14 cellular contexts compared by ENCODE assay signal in genomic region chr20:49633023-49633422, GRCh38.
DNase-seq lines count a peak whose midpoint lies in the region; ATAC-seq, FAIRE-seq and TF ChIP-seq lines count a peak whose summit lies in the region.
"Had no signal": no experiment of that assay in that cellular context is flagged by ENCODE, and none has a peak within 500 bp of the region (broad histone marks: within the 10 kb centered on the region; RNA-seq: fewer than 3 reads in every experiment).

No MANE protein-coding gene starts in this region.

- H3K27ac ChIP-seq in Karpas-422 (ENCODE audit: low read length) = no peak overlapping the region
- no peak overlapping the region for H3K27ac ChIP-seq in K562 (ENCODE audit: extremely low read depth, low read depth, low read length)
- no peak overlapping the region for H3K27ac ChIP-seq in neural progenitor cell
- H3K27ac ChIP-seq in thyroid gland = no peak overlapping the region
- H3K27ac ChIP-seq: GM23248 had no signal

- H2AFZ ChIP-seq in Karpas-422 (ENCODE audit: low read length) (no peak overlapping the region), K562 (ENCODE audit: low read depth, low read length) (no peak overlapping the region), neural progenitor cell (replicated peaks) (no peak overlapping the region)
- H2AFZ ChIP-seq: GM23248 had no signal

- H3F3A ChIP-seq in neural progenitor cell (ENCODE audit: low read depth) = peaks cover 19% of the 10 kb centered on the region

- peaks cover 8% of the 10 kb centered on the region for H3K4me1 Mint-ChIP-seq in Caco-2 (ENCODE audit: low read depth, unreplicated experiment)
- H3K4me1 Mint-ChIP-seq in neural progenitor cell = peaks cover 40% of the 10 kb centered on the region

- CTCF ChIA-PET in Caco-2 (lab: Charles Lee) = no interaction called here
- CTCF ChIA-PET in K562 (lab: Yijun Ruan, JAX; ENCODE audit: low intra/inter-chr PET ratio) = no interaction called here

- H3K36me3 ChIP-seq in Caco-2 (ENCODE audit: control insufficient read depth, insufficient read depth, low read length) (peaks cover 1% of the 10 kb centered on the region; the same call in 1 of the 2 replicates), Karpas-422 (ENCODE audit: insufficient read depth, low read length) (no peaks in the 10 kb centered on the region), K562 (ENCODE audit: control insufficient read depth, insufficient read depth, low read length) (peaks cover 51% of the 10 kb centered on the region), neural progenitor cell (no peaks in the 10 kb centered on the region), thyroid gland (peaks cover 15 to 24% of the 10 kb centered on the region in 2 donors)

- TSS peak; percentile 28 for BruUV-seq in Caco-2 (replicated peaks; lab: Mats Ljungman, UMichigan)
- no TSS peak for BruUV-seq in K562 (replicated peaks; lab: Mats Ljungman, UMichigan)

- FAIRE-seq in K562 (lab: Jason Lieb, UNC) = no peak
- FAIRE-seq: A549 had no signal

- TF ChIP-seq POLR2A in K562 (conservative IDR thresholded peaks at IDR 0.05) (no peak), thyroid gland (IDR thresholded peaks at IDR 0.05) (no peak)

- intact Hi-C loops in Caco-2 (cut with micrococcal nuclease; ENCODE audit: unreplicated experiment) (no loop called here), K562 (cut with micrococcal nuclease) (no loop called here), thyroid gland (cut with DNase I) (no loop called here)

- DNase-seq in Caco-2 = no peak
- no peak for DNase-seq in Karpas-422
- DNase-seq in K562 (ENCODE audit: extremely low read depth in 1 of 4, low spot score in 3 of 4) = no peak
- no peak for DNase-seq in neural progenitor cell (ENCODE audit: low spot score)
- DNase-seq in COLO668 (lab: John Stamatoyannopoulos, UW; ENCODE audit: unreplicated experiment) = no peak
- DNase-seq in NCI-H1694 treated with DMSO at 0.1 percent for 48 hours (lab: John Stamatoyannopoulos, UW) = no peak
- DNase-seq in NCI-H510A (lab: John Stamatoyannopoulos, UW) = no peak
- no peak for DNase-seq in thyroid gland
- DNase-seq: CD4-positive, CD25-positive, alpha-beta regulatory T cell; GDM1; GM23248; IMR-90; KG1 had no signal

- TF ChIP-seq CTCF in Caco-2 (IDR thresholded peaks at IDR 0.05; ENCODE audit: insufficient read depth in 1 of 2, low read depth in 1 of 2, low read length in 1 of 2, severe bottlenecking in 1 of 2, unreplicated experiment in 1 of 2) (no peak), K562 (IDR thresholded peaks at IDR 0.05 in 2 of 3, conservative IDR thresholded peaks at IDR 0.05 in 1 of 3; ENCODE audit: insufficient read depth in 2 of 3, low read depth in 1 of 3, low read length in 3 of 3) (no peak), neural progenitor cell (IDR thresholded peaks at IDR 0.05) (no peak), thyroid gland (IDR thresholded peaks at IDR 0.05) (no peak)

- no peak for TF ChIP-seq RAD21 in K562 (CRISPR knock-in tag; conservative IDR thresholded peaks at IDR 0.05 in 1 of 2, IDR thresholded peaks at IDR 0.05 in 1 of 2)

- no peaks in the 10 kb centered on the region for H3K9me2 ChIP-seq in Karpas-422 (replicated peaks; ENCODE audit: insufficient read depth, low read length)

- in situ Hi-C loops in K562 (cut with MboI) = no loop called here

- no peak overlapping the region for H3K4me3 ChIP-seq in Caco-2 (ENCODE audit: low read depth, low read length)
- no peak overlapping the region for H3K4me3 ChIP-seq in Karpas-422 (ENCODE audit: low read length)
- H3K4me3 ChIP-seq in K562 = no peak overlapping the region
- H3K4me3 ChIP-seq in neural progenitor cell = no peak overlapping the region
- H3K4me3 ChIP-seq in thyroid gland (replicated peaks in 1 of 3) = no peak overlapping the region
- H3K4me3 ChIP-seq: A549, GM23248 had no signal

- 81% methylated on average over 5 of the region's 5 CpGs for WGBS in K562 (ENCODE audit: insufficient coverage, low coverage, missing lambda C conversion rate)
- WGBS in thyroid gland, 2 donors = 89 to 94% methylated on average over 5 of the region's 5 CpGs

- H3K4me1 ChIP-seq in Caco-2 (no peaks in the 10 kb centered on the region), Karpas-422 (ENCODE audit: low read length) (peaks cover 56% of the 10 kb centered on the region), K562 (replicated peaks in 1 of 2; ENCODE audit: control insufficient read depth in 2 of 2, insufficient read depth in 2 of 2, low read length in 2 of 2) (peaks cover 0 to 3% of the 10 kb centered on the region in 2 experiments; a peak in 1 of 5 replicates), neural progenitor cell (peaks cover 31% of the 10 kb centered on the region), thyroid gland (peaks cover 0 to 14% of the 10 kb centered on the region in 2 donors)

- no peak overlapping the region for H3K27ac Mint-ChIP-seq in Caco-2 (ENCODE audit: unreplicated experiment)
- peak overlapping the region; percentile 40 for H3K27ac Mint-ChIP-seq in neural progenitor cell

- H3K4me3 Mint-ChIP-seq in Caco-2 (ENCODE audit: unreplicated experiment) (no peak overlapping the region), neural progenitor cell (no peak overlapping the region)
- H3K4me3 Mint-ChIP-seq: CD4-positive, CD25-positive, alpha-beta regulatory T cell had no signal

- H3K4me2 ChIP-seq in Karpas-422 (ENCODE audit: low read depth, low read length, poor library complexity, severe bottlenecking) (peak overlapping the region; percentile 8), K562 (ENCODE audit: insufficient read depth, low read length) (no peak overlapping the region), neural progenitor cell (no peak overlapping the region)
- H3K4me2 ChIP-seq: A549 had no signal

- H3K36me3 Mint-ChIP-seq in Caco-2 (ENCODE audit: insufficient read depth, unreplicated experiment) = peaks cover 83% of the 10 kb centered on the region
- H3K36me3 Mint-ChIP-seq in neural progenitor cell = peaks cover 24% of the 10 kb centered on the region

- H3K9me1 ChIP-seq in K562 (ENCODE audit: control insufficient read depth, insufficient read depth, low read length) = no peaks in the 10 kb centered on the region

- no peaks in the 10 kb centered on the region for H3K27me3 Mint-ChIP-seq in Caco-2 (ENCODE audit: insufficient read depth, unreplicated experiment)
- peaks cover 9% of the 10 kb centered on the region for H3K27me3 Mint-ChIP-seq in neural progenitor cell (ENCODE audit: insufficient read depth, low read depth)
- H3K27me3 Mint-ChIP-seq: CD4-positive, CD25-positive, alpha-beta regulatory T cell had no signal

- H3K9ac ChIP-seq in Karpas-422 (ENCODE audit: low read length) (no peak overlapping the region), K562 (ENCODE audit: insufficient read depth in 1 of 2, low read depth in 2 of 2, low read length in 2 of 2) (no peak overlapping the region), neural progenitor cell (no peak overlapping the region)
- H3K9ac ChIP-seq: GM23248 had no signal

- ATAC-seq in K562 = no peak
- ATAC-seq: A549 had no signal

- TF ChIP-seq EP300 in K562 (IDR thresholded peaks at IDR 0.05; ENCODE audit: low read length) = no peak

- H3K79me2 ChIP-seq in Karpas-422 (ENCODE audit: low read length) (no peaks in the 10 kb centered on the region), K562 (ENCODE audit: control insufficient read depth, insufficient read depth, low read length) (no peaks in the 10 kb centered on the region), neural progenitor cell (ENCODE audit: low read depth) (peaks cover 15% of the 10 kb centered on the region)

- H3K9me3 ChIP-seq in Caco-2 (peaks cover 6% of the 10 kb centered on the region; the same call in 1 of the 2 replicates), Karpas-422 (ENCODE audit: low read length) (no peaks in the 10 kb centered on the region), K562 (replicated peaks; ENCODE audit: control insufficient read depth, insufficient read depth, low read depth, low read length) (no peaks in the 10 kb centered on the region), neural progenitor cell (ENCODE audit: low read depth) (no peaks in the 10 kb centered on the region), thyroid gland (no peaks in the 10 kb centered on the region)

- POLR2A ChIA-PET in Caco-2 (lab: Charles Lee) = no interaction called here
- POLR2A ChIA-PET in K562 (lab: Yijun Ruan, JAX) = interaction anchor here (0.6 to 1.0 kb wide), 2 partner anchors 12 to 24 kb away, joined by 3 to 4 read pairs; no protein-coding TSS in a partner anchor

- no peaks in the 10 kb centered on the region for H3K27me3 ChIP-seq in Caco-2 (replicated peaks; ENCODE audit: control insufficient read depth, insufficient read depth, low read length)
- H3K27me3 ChIP-seq in Karpas-422 (ENCODE audit: low read length) = no peaks in the 10 kb centered on the region
- no peaks in the 10 kb centered on the region for H3K27me3 ChIP-seq in K562 (ENCODE audit: control insufficient read depth in 2 of 2, insufficient read depth in 2 of 2, low read length in 2 of 2)
- H3K27me3 ChIP-seq in neural progenitor cell = no peaks in the 10 kb centered on the region
- no peaks in the 10 kb centered on the region for H3K27me3 ChIP-seq in thyroid gland

- H4K20me1 ChIP-seq in Karpas-422 (ENCODE audit: insufficient read depth, low read depth, low read length) (peaks cover 19% of the 10 kb centered on the region), K562 (replicated peaks; ENCODE audit: control insufficient read depth, insufficient read depth, low read length) (peaks cover 6% of the 10 kb centered on the region), neural progenitor cell (ENCODE audit: low read depth) (peaks cover 17% of the 10 kb centered on the region)

- no peaks in the 10 kb centered on the region for H3K9me3 Mint-ChIP-seq in Caco-2 (ENCODE audit: unreplicated experiment)
- peaks cover 13% of the 10 kb centered on the region for H3K9me3 Mint-ChIP-seq in neural progenitor cell

TF ChIP-seq in K562, 482 proteins besides CTCF, POLR2A, EP300 and RAD21 (continues in another document):
- TF ChIP-seq USF2 (CRISPR knock-in tag; IDR thresholded peaks at IDR 0.05) (no peak), ZBTB17 (CRISPR knock-in tag; IDR thresholded peaks at IDR 0.05) (0 out of 2 replicates have a peak, but pooled peaks have one; percentile 60)
